Comparison of ENCODE assay signal across 8 cellular contexts in genomic region chr1:58755468-58755872, GRCh38. TPM values are rescaled to one million over a fixed set of nuclear protein-coding genes. Genes with fewer than 3 reads are reported as not detected.
DNase-seq lines count a peak whose midpoint lies in the region; ATAC-seq and TF ChIP-seq lines count a peak whose summit lies in the region.

No MANE protein-coding gene starts in this region.

- H2AFZ ChIP-seq in GM23248: peak overlapping the region; percentile 2; the same call in 1 of the 2 replicates

- intact Hi-C loops in aorta (cut with DNase I): loop anchor here in 1 of 2 donors (1.0 kb wide), 1 partner anchor 29 kb away; the partner anchor contains the start of gene JUN

- ATAC-seq in aorta (ENCODE audit: low FRiP score): peak; percentile 86

- no peaks in the 10 kb centered on the region for H3K79me2 ChIP-seq in GM23248 (ENCODE audit: insufficient read depth)

- in situ Hi-C loops in GM23248 (cut with MboI): no loop called here

- TF ChIP-seq CTCF in foreskin fibroblast (IDR thresholded peaks at IDR 0.05; ENCODE audit: low read depth, low read length): no peak

- H3K4me3 ChIP-seq in GM23248 (peak overlapping the region; percentile 25), foreskin fibroblast (ENCODE audit: low read depth in 1 of 2, low read length in 2 of 2) (no peak overlapping the region), aorta (ENCODE audit: low read length in 2 of 2) (no peak overlapping the region)

- H3K4me2 ChIP-seq in GM23248 (ENCODE audit: unreplicated experiment): peak overlapping the region; percentile 30

- H3K9me2 ChIP-seq in GM23248 (ENCODE audit: insufficient read depth): no peaks in the 10 kb centered on the region

- H4K20me1 ChIP-seq in GM23248 (ENCODE audit: insufficient read depth): no peaks in the 10 kb centered on the region

- H3K36me3 ChIP-seq in GM23248 (ENCODE audit: low read depth): no peaks in the 10 kb centered on the region
- H3K36me3 ChIP-seq in aorta (ENCODE audit: control insufficient read depth in 1 of 2, insufficient read depth in 2 of 2, low read length in 1 of 2): no peaks in the 10 kb centered on the region

- H3F3A ChIP-seq in GM23248 (ENCODE audit: insufficient read depth): peaks cover 56% of the 10 kb centered on the region

- DNase-seq in COLO668 (lab: John Stamatoyannopoulos, UW; ENCODE audit: unreplicated experiment) (peak; percentile 53), GM23248 (peak; percentile 99), NCI-H69 (lab: John Stamatoyannopoulos, UW) (peak; percentile 30), foreskin fibroblast (peak; percentile 100), pulmonary artery endothelial cell (ENCODE audit: low read depth, low spot score) (peak; percentile 99), aorta (peak; percentile 87 to 91), NCI-H748 treated with DMSO at 0.1 percent for 48 hours (lab: John Stamatoyannopoulos, UW) (no peak)
- DNase-seq in activated T-cell treated with anti-CD3 and anti-CD28 coated beads, Interleukin-2, amount 50 U/mL, for 48 hours: peak; percentile 72 to 77

- H3K4me1 ChIP-seq in GM23248 (ENCODE audit: insufficient read depth): peaks cover 46% of the 10 kb centered on the region
- peaks cover 0 to 4% of the 10 kb centered on the region in 2 donors for H3K4me1 ChIP-seq in aorta (ENCODE audit: control insufficient read depth in 1 of 2, insufficient read depth in 2 of 2, low read length in 2 of 2)

- no peaks in the 10 kb centered on the region for H3K27me3 ChIP-seq in GM23248 (replicated peaks; ENCODE audit: insufficient read depth)
- H3K27me3 ChIP-seq in aorta (ENCODE audit: control insufficient read depth in 1 of 2, insufficient read depth in 2 of 2, low read length in 1 of 2): no peaks in the 10 kb centered on the region

- H3K9ac ChIP-seq in GM23248: peak overlapping the region; percentile 35; the same call in 1 of the 2 replicates

- peak overlapping the region; percentile 83 for H3K27ac ChIP-seq in GM23248
- H3K27ac ChIP-seq in aorta (ENCODE audit: low read depth in 1 of 2, low read length in 2 of 2): peak overlapping the region; percentile 33 to 79

- 1% methylated on average over 6 of the region's 6 CpGs for WGBS in GM23248 (ENCODE audit: low coverage in 1 of 2, low lambda C conversion rate in 2 of 2, missing lambda C conversion rate in 2 of 2), 2 experiments
- WGBS in aorta, 2 donors: 1% methylated on average over 6 of the region's 6 CpGs

- H3K9me3 ChIP-seq in GM23248 (ENCODE audit: low read depth) (no peaks in the 10 kb centered on the region), aorta (ENCODE audit: control insufficient read depth, low read length) (no peaks in the 10 kb centered on the region)

RNA-seq across cellular contexts. Expression of gene JUN, which starts 28.4 kb away (rescaled TPM):
- 107 and 112 TPM in 2 replicates for total RNA-seq in GM23248 (2014; rRNA removed; shearing (Covaris generic))
- polyA plus RNA-seq in GM23248 (2016; fragmentation: Nextera tagmentation; extraction: Ambion mirVana) (43.4 and 45.3 TPM in 2 replicates), aorta (100 to 1,000 TPM in 1 of 2 donors, 10 to 100 TPM in 1; 31.3 to 114 TPM)
- total RNA-seq in pulmonary artery endothelial cell (164 and 169 TPM in 2 replicates), aorta (100 to 1,000 TPM; 101 to 275 TPM)

RNA-seq across cellular contexts. Expression of gene MYSM1, which starts 55.6 kb away (rescaled TPM):
- total RNA-seq in GM23248 (2014; rRNA removed; shearing (Covaris generic)): 16.4 and 24.4 TPM in 2 replicates
- 9.3 and 9.5 TPM in 2 replicates for polyA plus RNA-seq in GM23248 (2016; fragmentation: Nextera tagmentation; extraction: Ambion mirVana)
- 12.2 and 16.5 TPM in 2 replicates for total RNA-seq in pulmonary artery endothelial cell
- 10 to 100 TPM; 42.7 to 50.4 TPM for total RNA-seq in aorta
- polyA plus RNA-seq in aorta: 10 to 100 TPM in 1 of 2 donors, 1 to 10 TPM in 1; 6.6 to 13.3 TPM
